In genomic region chrY:9968381-9968780, GRCh38 we compare ENCODE assay signal across 37 cellular contexts.
"Had no signal": no experiment of that assay in that cellular context is flagged by ENCODE, and none has a peak within 500 bp of the region (broad histone marks: within the 10 kb centered on the region; RNA-seq: fewer than 3 reads in every experiment).

No MANE protein-coding gene starts in this region.

- DNase-seq: activated CD4-positive, alpha-beta T cell treated with anti-CD3 and anti-CD28 coated beads, Interleukin-2, amount 10 ng/mL, durations not matched to agents 24 days and 14 days; activated CD4-positive, alpha-beta T cell treated with anti-CD3 and anti-CD28 coated beads, Interleukin-2, amount 50 U/mL, for 4 hours; activated CD8-positive, alpha-beta T cell treated with anti-CD3 and anti-CD28 coated beads for 36 hours; activated effector memory CD4-positive, alpha-beta T cell treated with anti-CD3 and anti-CD28 coated beads, Interleukin-2, amount 50 U/mL, for 16 hours; activated naive CD4-positive, alpha-beta T cell; activated naive CD4-positive, alpha-beta T cell treated with anti-CD3 and anti-CD28 coated beads, Interleukin-2, amount 50 U/mL, for 16 hours; activated naive CD8-positive, alpha-beta T cell treated with anti-CD3 and anti-CD28 coated beads for 36 hours; activated T-cell treated with anti-CD3 and anti-CD28 coated beads, Interleukin-2, amount 50 U/mL, for 1 hour; activated T-cell treated with anti-CD3 and anti-CD28 coated beads, Interleukin-2, amount 50 U/mL, for 72 hours; amniotic stem cell; aorta; Kasumi-1; KG1; NCI-H1092 treated with DMSO at 0.1 percent for 48 hours; NCI-H1417; NCI-H146; NCI-H187; NCI-H2029 treated with DMSO at 0.1 percent for 48 hours; NCI-H2107; NCI-H2171 treated with DMSO at 0.1 percent for 48 hours; NCI-H2227 treated with DMSO at 0.1 percent for 48 hours; NCI-H446; NCI-H524; NCI-H69; NCI-H82; PC-3; Peyer's patch; RPMI8226; SIG-M5; SW 1271; T-helper 1 cell; T-helper 2 cell; T-helper 9 cell had no signal

- H3K9me3 ChIP-seq: Peyer's patch had no signal

- H3K36me3 ChIP-seq: cardiac muscle cell, Peyer's patch had no signal

- ATAC-seq: activated CD8-positive, alpha-beta T cell treated with anti-CD3 and anti-CD28 coated beads for 36 hours; activated T-cell treated with anti-CD3 and anti-CD28 coated beads, Interleukin-2, amount 50 U/mL, for 72 hours; activated T-helper 17 cell treated with anti-CD3 and anti-CD28 coated beads, Interleukin-2, amount 50 U/mL, for 72 hours; PC-3; Right ventricle myocardium inferior; SK-N-SH treated with all-trans-retinoic acid at 6 μM for 48 hours had no signal

- H3K27ac ChIP-seq: cardiac muscle cell, Peyer's patch had no signal

- H3K4me3 ChIP-seq: cardiac muscle cell, Peyer's patch had no signal

- H3K4me1 ChIP-seq: Peyer's patch had no signal

- H3K27me3 ChIP-seq: cardiac muscle cell, Peyer's patch had no signal
